ENCODE assay signal across 25 cellular contexts in the genomic region with DNA sequence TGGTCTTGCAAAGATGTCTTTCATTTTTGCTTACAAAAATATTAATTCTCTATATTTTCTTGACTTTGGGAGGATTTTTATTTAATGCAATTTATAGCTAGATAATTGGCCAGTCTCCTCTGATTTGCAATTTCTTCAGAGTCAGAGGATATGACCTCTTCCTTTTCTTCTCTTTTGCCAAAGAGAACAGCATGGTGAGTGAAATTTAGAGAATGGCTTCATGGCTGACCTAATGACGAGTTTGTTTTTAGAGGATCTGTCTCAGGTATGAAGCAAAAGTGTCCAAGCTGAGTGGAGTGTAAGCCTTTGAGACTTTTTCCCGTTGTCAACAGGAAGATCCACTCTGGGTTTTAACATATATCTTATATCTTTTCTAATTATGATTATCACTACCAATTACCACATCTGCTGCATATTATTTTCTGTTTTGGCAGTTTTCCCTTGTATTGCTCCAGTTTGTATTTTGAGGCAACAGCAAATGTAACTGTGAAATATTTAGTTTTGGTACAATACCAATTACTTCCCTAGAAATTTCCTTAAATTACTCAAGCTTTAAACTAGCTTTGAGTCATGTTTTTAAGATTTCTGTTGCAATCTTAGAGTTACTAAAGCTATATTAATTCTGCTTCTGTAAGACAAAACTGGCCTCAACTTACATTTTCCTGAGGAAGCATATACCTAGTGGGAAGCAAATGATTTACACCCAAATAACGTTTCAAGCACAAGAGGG.
DNase-seq lines count a peak whose midpoint lies in the region; ATAC-seq and TF ChIP-seq lines count a peak whose summit lies in the region.
"Had no signal": no experiment of that assay in that cellular context is flagged by ENCODE, and none has a peak within 500 bp of the region (broad histone marks: within the 10 kb centered on the region; RNA-seq: fewer than 3 reads in every experiment).

No MANE protein-coding gene starts in this region.

- no peaks in the 10 kb centered on the region for H4K20me1 ChIP-seq in OCI-LY3 (ENCODE audit: insufficient read depth, low read length)

- ATAC-seq in GM21390 (IDR thresholded peaks at IDR 0.05; ENCODE audit: unreplicated experiment), result no peak
- ATAC-seq: activated naive CD8-positive, alpha-beta T cell treated with anti-CD3 and anti-CD28 coated beads, Interleukin-2, amount 50 U/mL, for 24 hours; natural killer cell treated with Interleukin-12 subunit alpha and Interleukin-12 subunit beta and Interleukin-15 and Interleukin-18, amount 100 ng/mL, for 72 hours; Panc1; pancreas; right cardiac atrium had no signal

- no peaks in the 10 kb centered on the region for H3K9me3 ChIP-seq in OCI-LY3 (ENCODE audit: insufficient read depth, low read length)
- H3K9me3 ChIP-seq: pancreas, SJSA1, thyroid gland had no signal

- TF ChIP-seq CTCF in AG09309 (IDR thresholded peaks at IDR 0.05; ENCODE audit: control insufficient read depth, insufficient read depth, low read depth, low read length, missing control alignments), result no peak
- no peak for TF ChIP-seq CTCF in OCI-LY3 (IDR thresholded peaks at IDR 0.05; ENCODE audit: low read depth, low read length)
- TF ChIP-seq CTCF in fibroblast of the aortic adventitia (IDR thresholded peaks at IDR 0.05; ENCODE audit: insufficient read depth, low read length), result no peak

- peaks cover 18% of the 10 kb centered on the region for H3K4me1 ChIP-seq in OCI-LY3 (ENCODE audit: low read length)
- H3K4me1 ChIP-seq: pancreas, SJSA1, thyroid gland had no signal

- H3K9ac ChIP-seq in OCI-LY3 (ENCODE audit: low read length), result no peak overlapping the region

- H3K36me3 ChIP-seq in OCI-LY3 (replicated peaks; ENCODE audit: low read depth, low read length), result no peaks in the 10 kb centered on the region
- H3K36me3 ChIP-seq: pancreas, SJSA1, thyroid gland had no signal

- no peak overlapping the region for H3K4me3 ChIP-seq in AG09309 (ENCODE audit: control insufficient read depth, low read depth, low read length)
- H3K4me3 ChIP-seq in OCI-LY3 (ENCODE audit: low read length), result 0 out of 2 replicates have a peak overlapping the region, but pooled peaks have one; percentile 14
- H3K4me3 ChIP-seq in fibroblast of the aortic adventitia (ENCODE audit: low read depth, low read length), result no peak overlapping the region
- H3K4me3 ChIP-seq: pancreas, SJSA1, thyroid gland had no signal

- peak overlapping the region; percentile 45 for H3K4me2 ChIP-seq in OCI-LY3 (ENCODE audit: low read length)

- H2AFZ ChIP-seq in OCI-LY3 (ENCODE audit: low read depth, low read length), result no peak overlapping the region

- DNase-seq in AG09309 (ENCODE audit: low read depth) (peak; percentile 33), GM03348 (ENCODE audit: low spot score) (peak; percentile 23), fibroblast of the aortic adventitia (ENCODE audit: low read depth) (peak; percentile 39), Ammon's horn (ENCODE audit: low spot score) (no peak), erythroblast (lab: John Stamatoyannopoulos, UW) (no peak), substantia nigra (lab: John Stamatoyannopoulos, UW) (no peak)
- DNase-seq: activated CD8-positive, alpha-beta memory T cell treated with anti-CD3 and anti-CD28 coated beads for 24 hours; activated gamma-delta T cell; activated naive CD8-positive, alpha-beta T cell treated with anti-CD3 and anti-CD28 coated beads, Interleukin-2, amount 50 U/mL, for 24 hours; activated T-cell treated with anti-CD3 and anti-CD28 coated beads, Interleukin-2, amount 50 U/mL, for 1 hour; cerebellar nuclear complex; GOT3; NCI-H187 treated with DMSO at 0.1 percent for 48 hours; NCI-H2227 treated with DMSO at 0.1 percent for 48 hours; NCI-H774; pancreas; right cardiac atrium; stimulated activated CD4-positive, alpha-beta T cell treated with anti-CD3 and anti-CD28 coated beads, Interleukin-4, amount 100 ng/mL, for 4 hours; stimulated activated naive CD4-positive, alpha-beta T cell; thyroid gland had no signal

- H3K79me2 ChIP-seq in OCI-LY3 (ENCODE audit: low read length), result no peaks in the 10 kb centered on the region

- peak overlapping the region; percentile 0; the same call in 1 of the 2 replicates for H3K27ac ChIP-seq in OCI-LY3 (ENCODE audit: low read length)
- no peak overlapping the region for H3K27ac ChIP-seq in substantia nigra (ENCODE audit: low read depth, low read length, poor library complexity, severe bottlenecking)
- H3K27ac ChIP-seq: pancreas, SJSA1, thyroid gland had no signal

- TF ChIP-seq POLR2A in erythroblast (IDR thresholded peaks at IDR 0.05; ENCODE audit: low read length), result no peak

- no peaks in the 10 kb centered on the region for H3K27me3 ChIP-seq in OCI-LY3 (ENCODE audit: low read depth, low read length)
- H3K27me3 ChIP-seq: pancreas, SJSA1, thyroid gland had no signal

Comparison
In these comparisons a context has a peak if more than half of its experiments do, and no peak if none do; other contexts are left out.
1. DNase-seq: peak in AG09309 (single experiment), GM03348 (single experiment) and fibroblast of the aortic adventitia (single experiment); none in Ammon's horn (single experiment), erythroblast (0 of 2) and substantia nigra (0 of 49).